ENCODE assay signal across 1 cellular context in genomic region chr16:80996688-80997138, GRCh38.
TF ChIP-seq lines count a peak whose summit lies in the region.

No MANE protein-coding gene starts in this region.

TF ChIP-seq in K562, 482 proteins besides CTCF, POLR2A, EP300 and RAD21 (continued from another document):
- TF ChIP-seq ZNF354B (CRISPR knock-in tag; IDR thresholded peaks at IDR 0.05) (no peak), TBL1XR1 (IDR thresholded peaks at IDR 0.05; ENCODE audit: low read length in 2 of 2) (no peak), HNRNPK (IDR thresholded peaks at IDR 0.05; ENCODE audit: low read depth, low read length, poor library complexity, severe bottlenecking) (no peak), PBX2 (CRISPR knock-in tag; IDR thresholded peaks at IDR 0.05; ENCODE audit: low read depth) (no peak), PBX2 (tag; conservative IDR thresholded peaks at IDR 0.05; ENCODE audit: low read depth) (peak; percentile 80), MEIS2 (IDR thresholded peaks at IDR 0.05; ENCODE audit: partially characterized antibody) (peak; percentile 81), XRCC5 (IDR thresholded peaks at IDR 0.05; ENCODE audit: low read depth, low read length) (no peak), TRIM25 (IDR thresholded peaks at IDR 0.05; ENCODE audit: borderline replicate concordance) (no peak), CBX2 (IDR thresholded peaks at IDR 0.05; ENCODE audit: insufficient read depth, low read length, poor library complexity, severe bottlenecking) (no peak), CREB5 (CRISPR knock-in tag; IDR thresholded peaks at IDR 0.05) (no peak), FOXK2 (conservative IDR thresholded peaks at IDR 0.05 in 1 of 2, IDR thresholded peaks at IDR 0.05 in 1 of 2; ENCODE audit: low read depth in 2 of 2) (no peak), CBX5 (IDR thresholded peaks at IDR 0.05; ENCODE audit: borderline replicate concordance, low read depth) (no peak), TFAP4 (CRISPR knock-in tag; IDR thresholded peaks at IDR 0.05; ENCODE audit: borderline replicate concordance) (no peak), ZNF551 (CRISPR knock-in tag; IDR thresholded peaks at IDR 0.05) (no peak), TRIM28 (IDR thresholded peaks at IDR 0.05) (no peak), ZNF561 (CRISPR knock-in tag; conservative IDR thresholded peaks at IDR 0.05) (no peak), EP400 (IDR thresholded peaks at IDR 0.05) (no peak), ETS2 (tag; IDR thresholded peaks at IDR 0.05; ENCODE audit: borderline replicate concordance, poor library complexity, severe bottlenecking) (no peak), ZZZ3 (IDR thresholded peaks at IDR 0.05) (no peak), TARDBP (IDR thresholded peaks at IDR 0.05) (no peak), ZBTB2 (IDR thresholded peaks at IDR 0.05) (no peak), PKNOX1 (IDR thresholded peaks at IDR 0.05) (peak; percentile 20; the same call in 1 of the 2 replicates)
